7 cellular contexts compared by ENCODE assay signal in genomic region chr2:180006781-180007579, GRCh38. TPM values are rescaled to one million over a fixed set of nuclear protein-coding genes. Genes with fewer than 3 reads are reported as not detected.
DNase-seq lines count a peak whose midpoint lies in the region; ATAC-seq, FAIRE-seq and TF ChIP-seq lines count a peak whose summit lies in the region.

CWC22 (minus strand) TSS chr2:180007297; CDS start chr2:179993341, 13,956 bp downstream.

- peak within 1 kb of the TSS; percentile 81 to 95 (median 92) for H3K27ac ChIP-seq in body of pancreas

- no peaks in the 10 kb centered on the region for H3K36me3 ChIP-seq in body of pancreas (replicated peaks in 1 of 2; ENCODE audit: insufficient read depth in 1 of 2, low read depth in 2 of 2)

- TF ChIP-seq POLR2A in body of pancreas (IDR thresholded peaks at IDR 0.05) = peak in 2 of 3 donors; percentile 74 to 75

- ATAC-seq in GM18520 (IDR thresholded peaks at IDR 0.05; ENCODE audit: unreplicated experiment) (peak; percentile 99), HG03064 (IDR thresholded peaks at IDR 0.05; ENCODE audit: low read depth, unreplicated experiment) (peak; percentile 98), body of pancreas (peak; percentile 97), sciatic nerve (peak; percentile 99)

- no peaks in the 10 kb centered on the region for H3K27me3 ChIP-seq in body of pancreas

- peak; percentile 89 for FAIRE-seq in TTC549 (lab: Jason Lieb, UNC)

- WGBS in body of pancreas, 2 donors = 0% methylated on average over 40 to 46 of the region's 46 CpGs

- no peaks in the 10 kb centered on the region for H3K9me3 ChIP-seq in body of pancreas

- peak within 1 kb of the TSS; percentile 88 to 96 for H3K4me3 ChIP-seq in body of pancreas

- peaks cover 14% of the 10 kb centered on the region for H3K4me1 ChIP-seq in body of pancreas

- TF ChIP-seq CTCF in body of pancreas (IDR thresholded peaks at IDR 0.05) = no peak

- intact Hi-C loops in body of pancreas (cut with DNase I) = no loop called here
- intact Hi-C loops in sciatic nerve (cut with DNase I) = no loop called here

- DNase-seq in NCI-H2107 treated with DMSO at 0.1 percent for 48 hours (lab: John Stamatoyannopoulos, UW; ENCODE audit: unreplicated experiment) = peak; percentile 88
- DNase-seq in body of pancreas = peak; percentile 83 to 93 (median 87)
- peak; percentile 75 for DNase-seq in iPS DF 19.7 (ENCODE audit: low read depth, low spot score)
- DNase-seq in sciatic nerve (ENCODE audit: low spot score) = peak; percentile 92

RNA-seq across cellular contexts. Expression of gene CWC22, which starts in this region (rescaled TPM):
- total RNA-seq in body of pancreas = 10 to 100 TPM in 1 of 2 donors, 1 to 10 TPM in 1; 8.2 to 11.7 TPM
- 23.6 TPM for total RNA-seq in sciatic nerve

Comparison
In these comparisons a context has a peak if more than half of its experiments do, and no peak if none do; other contexts are left out.
1. Peak in every context shown above with its lines: DNase-seq, ATAC-seq, H3K4me3 ChIP-seq and H3K27ac ChIP-seq.